In the genomic region with DNA sequence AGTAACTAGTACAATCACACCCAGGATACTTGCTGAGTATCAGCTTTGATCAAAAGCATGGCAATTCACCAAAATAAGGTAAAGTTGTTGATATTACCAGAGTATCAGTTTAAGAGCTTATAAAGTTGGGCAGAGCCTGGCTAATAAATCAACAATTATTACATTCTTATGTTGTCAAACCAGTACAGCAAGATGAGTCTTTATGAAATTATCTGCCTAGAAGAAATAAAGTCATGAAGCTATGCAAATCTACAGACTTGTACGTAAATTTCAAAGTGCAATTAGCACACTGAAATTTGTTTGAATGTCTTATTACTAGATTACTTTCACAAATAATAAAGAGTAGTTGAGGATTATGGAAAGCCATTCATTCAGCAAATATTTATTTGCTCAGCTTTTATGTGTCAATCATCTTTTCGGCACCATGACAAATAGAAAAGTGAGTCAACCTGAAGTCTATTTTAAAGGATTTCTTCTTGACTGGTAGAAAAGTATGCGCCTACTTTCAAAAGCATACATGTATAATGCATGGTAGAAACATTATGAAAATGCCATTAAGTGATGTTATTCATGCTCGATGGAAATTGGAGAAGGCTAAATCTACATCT, we compare ENCODE assay signal across 28 cellular contexts. TPM values are rescaled to one million over a fixed set of nuclear protein-coding genes. Genes with fewer than 3 reads are reported as not detected.
"Had no signal": no experiment of that assay in that cellular context is flagged by ENCODE, and none has a peak within 500 bp of the region (broad histone marks: within the 10 kb centered on the region; RNA-seq: fewer than 3 reads in every experiment).

No MANE protein-coding gene starts in this region.

- H3K4me1 ChIP-seq: heart right ventricle, parathyroid adenoma, right lobe of liver had no signal

- H3K4me3 ChIP-seq: dorsolateral prefrontal cortex, esophagus muscularis mucosa, heart right ventricle, left lung, mucosa of descending colon, right lobe of liver, thoracic aorta, tibial nerve, upper lobe of left lung had no signal

- H3K9me3 ChIP-seq: esophagus muscularis mucosa, heart right ventricle, left lung, mucosa of descending colon, right lobe of liver, thoracic aorta, tibial nerve, upper lobe of left lung had no signal

- H3K36me3 ChIP-seq: esophagus muscularis mucosa, heart right ventricle, left lung, right lobe of liver, thoracic aorta, tibial nerve, upper lobe of left lung had no signal

- H3K27ac ChIP-seq: dorsolateral prefrontal cortex, epithelial cell of prostate, esophagus muscularis mucosa, foreskin keratinocyte, heart right ventricle, left lung, parathyroid adenoma, right lobe of liver, thoracic aorta, upper lobe of left lung had no signal

- DNase-seq: cortex of kidney; dorsolateral prefrontal cortex; effector CD4-positive, alpha-beta T cell; glutamatergic neuron; heart right ventricle; hippocampal formation; left cardiac atrium; left lung; mesenchymal stem cell; mucosa of descending colon; naive B cell; right lobe of liver; small intestine; stimulated activated CD4-positive, alpha-beta T cell treated with anti-CD3 and anti-CD28 coated beads, Interleukin-15, amount 100 ng/mL, for 24 hours; stimulated activated CD4-positive, alpha-beta T cell treated with anti-CD3 and anti-CD28 coated beads, Interleukin-2, amount 100 ng/mL, for 48 hours; stimulated activated naive B cell treated with anti-CD40 and anti-IgM and Interleukin-4, amounts not matched to agents 10 μg/mL and 1 μg/mL and 100 μg/mL, for 72 hours; upper lobe of left lung had no signal

- H3K27me3 ChIP-seq: esophagus muscularis mucosa, right lobe of liver, tibial nerve, upper lobe of left lung had no signal

- ATAC-seq: foreskin keratinocyte; heart right ventricle; left cardiac atrium; left lung; mucosa of descending colon; natural killer cell treated with Interleukin-12 subunit alpha and Interleukin-12 subunit beta and Interleukin-15 and Interleukin-18, amount 100 ng/mL, for 72 hours; right lobe of liver; stimulated activated naive B cell treated with anti-CD40 and anti-IgM and Interleukin-4, amounts not matched to agents 10 μg/mL and 1 μg/mL and 100 μg/mL, for 72 hours had no signal

- FAIRE-seq: islet of Langerhans, small intestine, urothelium cell line had no signal

RNA-seq across cellular contexts. Expression of a gene that starts 5.0 kb away (rescaled TPM):
- total RNA-seq: foreskin keratinocyte; kidney epithelial cell; lung microvascular endothelial cell; natural killer cell treated with Interleukin-12 subunit alpha and Interleukin-12 subunit beta and Interleukin-15 and Interleukin-18, amount 100 ng/mL, for 72 hours had no signal
